Comparison of ENCODE assay signal across 1 cellular context in genomic region chr21:33238565-33239255, GRCh38.
TF ChIP-seq lines count a peak whose summit lies in the region.

No MANE protein-coding gene starts in this region.

TF ChIP-seq in SK-N-SH treated with all-trans-retinoic acid at 6 μM for 48 hours, 23 proteins besides CTCF, POLR2A, EP300 and RAD21 (continued from another document):
- TF ChIP-seq POU6F1 (CRISPR knock-in tag; IDR thresholded peaks at IDR 0.05; ENCODE audit: borderline replicate concordance, low read depth) (no peak), SNAI2 (CRISPR knock-in tag; IDR thresholded peaks at IDR 0.05) (no peak), PATZ1 (CRISPR knock-in tag; IDR thresholded peaks at IDR 0.05; ENCODE audit: borderline replicate concordance) (no peak)
